ENCODE assay signal across 8 cellular contexts in genomic region chr6:109381747-109382575, GRCh38. TPM values are rescaled to one million over a fixed set of nuclear protein-coding genes. Genes with fewer than 3 reads are reported as not detected.
DNase-seq lines count a peak whose midpoint lies in the region; ATAC-seq and TF ChIP-seq lines count a peak whose summit lies in the region.

TSS of gene CD164 (minus strand) at chr6:109382467. CDS start at chr6:109382378, 89 bp downstream.

- H3K36me3 ChIP-seq in SK-N-SH (replicated peaks in 1 of 2; ENCODE audit: control insufficient read depth in 1 of 2, insufficient read depth in 2 of 2, low read length in 1 of 2): peaks cover 13 to 19% of the 10 kb centered on the region in 2 experiments
- H3K36me3 ChIP-seq in testis (ENCODE audit: low read depth, missing control alignments): no peaks in the 10 kb centered on the region

- H3K9me3 ChIP-seq in SK-N-SH (no peaks in the 10 kb centered on the region), testis (no peaks in the 10 kb centered on the region)

- POLR2A ChIA-PET in SK-N-SH (lab: Yijun Ruan, JAX): interaction anchor here (0.9 to 2.5 kb wide), 3 partner anchors 59 to 194 kb away, joined by 3 to 10 read pairs (median 3); partner anchors contain the start of genes MICAL1, PPIL6 and SMPD2

- H4K20me1 ChIP-seq in SK-N-SH (ENCODE audit: insufficient read depth): peaks cover 44% of the 10 kb centered on the region

- TF ChIP-seq EP300 in SK-N-SH (IDR thresholded peaks at IDR 0.05; ENCODE audit: borderline replicate concordance in 1 of 2, low read depth in 1 of 2, low read length in 1 of 2): no peak

- peak within 1 kb of the TSS; percentile 93 for H2AFZ ChIP-seq in SK-N-SH (ENCODE audit: low read depth)

- H3K4me1 ChIP-seq in SK-N-SH (ENCODE audit: control insufficient read depth in 1 of 2, insufficient read depth in 2 of 2, low read depth in 1 of 2, low read length in 1 of 2): peaks cover 10 to 15% of the 10 kb centered on the region in 2 experiments; a peak in 2 of 4 replicates
- H3K4me1 ChIP-seq in testis: peaks cover 30% of the 10 kb centered on the region

- H3F3A ChIP-seq in SK-N-SH (replicated peaks; ENCODE audit: insufficient read depth): peaks cover 3% of the 10 kb centered on the region

- intact Hi-C loops in testis (cut with DNase I; ENCODE audit: low total_unique reads): loop anchor here (10.0 kb wide), 1 partner anchor 197 kb away; no protein-coding TSS in a partner anchor

- TF ChIP-seq POLR2A in testis (IDR thresholded peaks at IDR 0.05): peak; percentile 82

- no peak for TF ChIP-seq RAD21 in SK-N-SH (IDR thresholded peaks at IDR 0.05; ENCODE audit: low read length)

- 0% methylated on average over 15 of the region's 93 CpGs for WGBS in SK-N-SH (ENCODE audit: low lambda C conversion rate)
- 1% methylated on average over 29 to 51 of the region's 93 CpGs for WGBS in testis, 2 donors

- peaks cover 48% of the 10 kb centered on the region for H3K79me2 ChIP-seq in SK-N-SH (ENCODE audit: insufficient read depth)

- H3K27me3 ChIP-seq in SK-N-SH (ENCODE audit: insufficient read depth) (no peaks in the 10 kb centered on the region), testis (no peaks in the 10 kb centered on the region)

- ATAC-seq in omental fat pad (ENCODE audit: low FRiP score): peak; percentile 87

- H3K27ac ChIP-seq in SK-N-SH (ENCODE audit: low read depth in 2 of 2, low read length in 1 of 2) (peak within 1 kb of the TSS; percentile 96 to 100), testis (peak within 1 kb of the TSS; percentile 99 to 100)

- no peak for TF ChIP-seq CTCF in HFF-Myc (IDR thresholded peaks at IDR 0.05; ENCODE audit: low read depth, low read length, missing control alignments)
- no peak for TF ChIP-seq CTCF in SK-N-SH (IDR thresholded peaks at IDR 0.05)
- TF ChIP-seq CTCF in omental fat pad (IDR thresholded peaks at IDR 0.05): no peak
- no peak for TF ChIP-seq CTCF in testis (IDR thresholded peaks at IDR 0.05)

- H3K4me3 ChIP-seq in HFF-Myc (replicated peaks; ENCODE audit: low read depth, low read length): peak within 1 kb of the TSS; percentile 86
- peak within 1 kb of the TSS; percentile 86 to 95 for H3K4me3 ChIP-seq in SK-N-SH (ENCODE audit: low read depth in 2 of 2, low read length in 1 of 2)
- peak within 1 kb of the TSS; percentile 98 to 99 for H3K4me3 ChIP-seq in testis

- DNase-seq in GM04504 (ENCODE audit: low read depth): peak; percentile 90
- peak; percentile 72 for DNase-seq in HFF-Myc (ENCODE audit: extremely low read depth, low read depth)
- DNase-seq in NAMALWA (ENCODE audit: low spot score): peak; percentile 97
- peak; percentile 98 for DNase-seq in SK-N-SH
- DNase-seq in activated naive CD4-positive, alpha-beta T cell treated with anti-CD3 and anti-CD28 coated beads, Interleukin-2, amount 50 U/mL, for 16 hours: peak; percentile 94
- DNase-seq in glomerular endothelial cell (ENCODE audit: extremely low read depth, low read depth, low spot score): no peak
- peak; percentile 76 for DNase-seq in omental fat pad (ENCODE audit: low spot score)
- DNase-seq in testis: peak; percentile 95

- CTCF ChIA-PET in SK-N-SH (lab: Yijun Ruan, JAX): interaction anchor here (0.6 to 6.0 kb wide), 19 partner anchors 11 to 303 kb away, joined by 3 to 132 read pairs (median 5); partner anchors contain the start of genes MICAL1, PPIL6 and SMPD2

- H3K9ac ChIP-seq in SK-N-SH: peak within 1 kb of the TSS; percentile 95

- peak within 1 kb of the TSS; percentile 87 for H3K4me2 ChIP-seq in SK-N-SH

- no peaks in the 10 kb centered on the region for H3K9me2 ChIP-seq in SK-N-SH

TF ChIP-seq in SK-N-SH, 30 proteins besides CTCF, POLR2A, EP300 and RAD21 (continues in another document):
- TF ChIP-seq PBX3 (IDR thresholded peaks at IDR 0.05) (no peak), RXRA (IDR thresholded peaks at IDR 0.05; ENCODE audit: borderline replicate concordance, low read depth) (no peak), MAX (IDR thresholded peaks at IDR 0.05; ENCODE audit: low read depth) (no peak; the same call in 1 of the 2 replicates), YY1 (IDR thresholded peaks at IDR 0.05; ENCODE audit: low read depth) (peak; percentile 77), TAF1 (IDR thresholded peaks at IDR 0.05; ENCODE audit: borderline replicate concordance, low read depth, low read length) (peak; percentile 90), JUND (IDR thresholded peaks at IDR 0.05) (no peak), REST (IDR thresholded peaks at IDR 0.05; ENCODE audit: low read depth, low read length) (peak; percentile 6; the same call in 1 of the 2 replicates), TEAD4 (IDR thresholded peaks at IDR 0.05; ENCODE audit: borderline replicate concordance, insufficient read depth) (no peak), RCOR1 (IDR thresholded peaks at IDR 0.05; ENCODE audit: low read length) (no peak), SIN3A (IDR thresholded peaks at IDR 0.05; ENCODE audit: borderline replicate concordance, low read depth, low read length) (peak; percentile 71; the same call in 1 of the 2 replicates), FOXJ3 (CRISPR knock-in tag; IDR thresholded peaks at IDR 0.05) (peak; percentile 37; the same call in 1 of the 2 replicates), ELF1 (IDR thresholded peaks at IDR 0.05) (no peak), MEF2A (IDR thresholded peaks at IDR 0.05; ENCODE audit: borderline replicate concordance, low read depth) (no peak), NFIC (IDR thresholded peaks at IDR 0.05; ENCODE audit: borderline replicate concordance) (no peak), NRF1 (IDR thresholded peaks at IDR 0.05; ENCODE audit: low read depth, low read length) (no peak)
- TF ChIP-seq, protein P1, sequence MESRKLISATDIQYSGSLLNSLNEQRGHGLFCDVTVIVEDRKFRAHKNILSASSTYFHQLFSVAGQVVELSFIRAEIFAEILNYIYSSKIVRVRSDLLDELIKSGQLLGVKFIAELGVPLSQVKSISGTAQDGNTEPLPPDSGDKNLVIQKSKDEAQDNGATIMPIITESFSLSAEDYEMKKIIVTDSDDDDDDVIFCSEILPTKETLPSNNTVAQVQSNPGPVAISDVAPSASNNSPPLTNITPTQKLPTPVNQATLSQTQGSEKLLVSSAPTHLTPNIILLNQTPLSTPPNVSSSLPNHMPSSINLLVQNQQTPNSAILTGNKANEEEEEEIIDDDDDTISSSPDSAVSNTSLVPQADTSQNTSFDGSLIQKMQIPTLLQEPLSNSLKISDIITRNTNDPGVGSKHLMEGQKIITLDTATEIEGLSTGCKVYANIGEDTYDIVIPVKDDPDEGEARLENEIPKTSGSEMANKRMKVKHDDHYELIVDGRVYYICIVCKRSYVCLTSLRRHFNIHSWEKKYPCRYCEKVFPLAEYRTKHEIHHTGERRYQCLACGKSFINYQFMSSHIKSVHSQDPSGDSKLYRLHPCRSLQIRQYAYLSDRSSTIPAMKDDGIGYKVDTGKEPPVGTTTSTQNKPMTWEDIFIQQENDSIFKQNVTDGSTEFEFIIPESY (IDR thresholded peaks at IDR 0.05; ENCODE audit: borderline replicate concordance, low read depth): peak; percentile 11; the same call in 1 of the 2 replicates

RNA-seq across cellular contexts. Expression of gene CD164, which starts in this region (rescaled TPM):
- polyA plus RNA-seq in SK-N-SH (2012; rRNA removed) (83.4 and 113 TPM in 2 replicates), testis (ENCODE audit: insufficient read depth, low read depth, low replicate concordance) (209 TPM)
- 102 and 104 TPM in 2 replicates for polyA plus RNA-seq in SK-N-SH (2012; cell fraction: cytosol; rRNA removed)
- polyA plus RNA-seq in SK-N-SH (2012; cell fraction: nucleus; rRNA removed): 45.4 and 83.9 TPM in 2 replicates
- total RNA-seq in glomerular endothelial cell (141 and 163 TPM in 2 replicates), omental fat pad (100 to 1,000 TPM; 146 to 273 (median 236) TPM), testis (100 to 1,000 TPM; 219 to 232 TPM)
